Comparison of ENCODE assay signal across 29 cellular contexts in genomic region chr7:4800926-4801838, GRCh38. TPM values are rescaled to one million over a fixed set of nuclear protein-coding genes. Genes with fewer than 3 reads are reported as not detected.
A peak's percentile ranks its signal among the peaks of the same experiment; 100 is the strongest.
DNase-seq lines count a peak whose midpoint lies in the region; ATAC-seq and TF ChIP-seq lines count a peak whose summit lies in the region.
"Had no signal": no experiment of that assay in that cellular context is flagged by ENCODE, and none has a peak within 500 bp of the region (broad histone marks: within the 10 kb centered on the region; RNA-seq: fewer than 3 reads in every experiment).

No MANE protein-coding gene starts in this region.

- POLR2A ChIA-PET in activated CD4-positive, alpha-beta memory T cell treated with anti-CD3 and anti-CD28 coated beads for 36 hours (lab: Charles Lee), result no interaction called here

- H3K36me3 Mint-ChIP-seq in endodermal cell (ENCODE audit: low read depth), result peaks cover 23% of the 10 kb centered on the region
- H3K36me3 Mint-ChIP-seq in activated CD4-positive, alpha-beta memory T cell treated with anti-CD3 and anti-CD28 coated beads for 36 hours, result no peaks in the 10 kb centered on the region
- H3K36me3 Mint-ChIP-seq: activated naive CD4-positive, alpha-beta T cell treated with anti-CD3 and anti-CD28 coated beads, Interleukin-2, amount 50 U/mL, for 24 hours had no signal

- no peak overlapping the region for H3K4me3 Mint-ChIP-seq in endodermal cell
- no peak overlapping the region for H3K4me3 Mint-ChIP-seq in activated CD4-positive, alpha-beta memory T cell treated with anti-CD3 and anti-CD28 coated beads for 36 hours
- H3K4me3 Mint-ChIP-seq: activated CD4-positive, alpha-beta T cell treated with anti-CD3 and anti-CD28 coated beads for 36 hours; activated naive CD4-positive, alpha-beta T cell treated with anti-CD3 and anti-CD28 coated beads, Interleukin-2, amount 50 U/mL, for 24 hours; B cell; effector memory CD8-positive, alpha-beta T cell; T-helper 1 cell treated with Interleukin-12 subunit alpha and Interleukin-12 subunit beta and Interleukin-4 antibody, amounts not matched to agents 30 μg/mL and 1 μg/mL, for 36 hours had no signal

- no peak overlapping the region for H3K23ac ChIP-seq in trophoblast cell (ENCODE audit: low read length)

- no peak overlapping the region for H2BK120ac ChIP-seq in trophoblast cell (ENCODE audit: insufficient read depth, low read length, poor library complexity)

- no peak overlapping the region for H3K4ac ChIP-seq in trophoblast cell (ENCODE audit: low read depth, low read length)

- H3K79me1 ChIP-seq in trophoblast cell (ENCODE audit: low read length), result no peaks in the 10 kb centered on the region

- no peak overlapping the region for H4K8ac ChIP-seq in trophoblast cell (ENCODE audit: low read depth, low read length)

- no peak overlapping the region for H3K4me3 ChIP-seq in endodermal cell (ENCODE audit: low read length)
- peak overlapping the region; percentile 16 for H3K4me3 ChIP-seq in trophoblast cell (ENCODE audit: low read depth, low read length)
- H3K4me3 ChIP-seq: cardiac muscle cell, coronary artery, esophagus squamous epithelium, gastrocnemius medialis, left ventricle myocardium inferior, SK-N-MC, upper lobe of right lung had no signal

- H3K9ac ChIP-seq in endodermal cell (ENCODE audit: extremely low read depth, low read length, poor library complexity, severe bottlenecking) (no peak overlapping the region), trophoblast cell (ENCODE audit: low read length) (no peak overlapping the region)

- no peak overlapping the region for H4K12ac ChIP-seq in trophoblast cell (ENCODE audit: low read depth, low read length)

- no peak for ATAC-seq in HG03432 (IDR thresholded peaks at IDR 0.05; ENCODE audit: unreplicated experiment)
- ATAC-seq: activated CD4-positive, alpha-beta T cell treated with anti-CD3 and anti-CD28 coated beads for 36 hours; effector memory CD8-positive, alpha-beta T cell; gastrocnemius medialis; HCT116; upper lobe of right lung had no signal

- H3K4me1 ChIP-seq in endodermal cell (ENCODE audit: control insufficient read depth, insufficient read depth, low read length) (no peaks in the 10 kb centered on the region), trophoblast cell (ENCODE audit: control insufficient read depth in 1 of 2, insufficient read depth in 2 of 2, low read length in 2 of 2) (peaks cover 0 to 4% of the 10 kb centered on the region in 2 experiments)
- H3K4me1 ChIP-seq: upper lobe of right lung had no signal

- peak overlapping the region; percentile 79 for H3K27ac Mint-ChIP-seq in endodermal cell
- H3K27ac Mint-ChIP-seq in activated CD4-positive, alpha-beta memory T cell treated with anti-CD3 and anti-CD28 coated beads for 36 hours, result no peak overlapping the region
- H3K27ac Mint-ChIP-seq: activated CD4-positive, alpha-beta T cell treated with anti-CD3 and anti-CD28 coated beads for 36 hours; activated naive CD4-positive, alpha-beta T cell treated with anti-CD3 and anti-CD28 coated beads, Interleukin-2, amount 50 U/mL, for 24 hours; B cell; effector memory CD8-positive, alpha-beta T cell; T-helper 1 cell treated with Interleukin-12 subunit alpha and Interleukin-12 subunit beta and Interleukin-4 antibody, amounts not matched to agents 30 μg/mL and 1 μg/mL, for 36 hours had no signal

- no peak overlapping the region for H2AFZ ChIP-seq in trophoblast cell (ENCODE audit: insufficient read depth, low read length, poor library complexity)

- no peaks in the 10 kb centered on the region for H3K27me3 Mint-ChIP-seq in endodermal cell (ENCODE audit: insufficient read depth)
- H3K27me3 Mint-ChIP-seq in activated CD4-positive, alpha-beta memory T cell treated with anti-CD3 and anti-CD28 coated beads for 36 hours, result no peaks in the 10 kb centered on the region
- H3K27me3 Mint-ChIP-seq: activated CD4-positive, alpha-beta T cell treated with anti-CD3 and anti-CD28 coated beads for 36 hours; activated naive CD4-positive, alpha-beta T cell treated with anti-CD3 and anti-CD28 coated beads, Interleukin-2, amount 50 U/mL, for 24 hours; B cell; effector memory CD8-positive, alpha-beta T cell had no signal

- DNase-seq in DMS53 (lab: John Stamatoyannopoulos, UW) (peak; percentile 39), DMS53 treated with DMSO at 0.1 percent for 48 hours (lab: John Stamatoyannopoulos, UW; ENCODE audit: unreplicated experiment) (no peak), NCI-H2171 (lab: John Stamatoyannopoulos, UW) (peak; percentile 79), endodermal cell (no peak), trophoblast cell (no peak), ureter (ENCODE audit: low spot score) (no peak)
- no peak for DNase-seq in activated CD4-positive, alpha-beta memory T cell treated with anti-CD3 and anti-CD28 coated beads for 36 hours
- DNase-seq: activated CD4-positive, alpha-beta T cell treated with anti-CD3 and anti-CD28 coated beads for 36 hours; COR-L47; effector memory CD8-positive, alpha-beta T cell; esophagus squamous epithelium; gastrocnemius medialis; KG1; left ventricle myocardium inferior; midbrain; MM.1S; NCI-H1417 treated with DMSO at 0.1 percent for 48 hours; NCI-H2107; NCI-H510A treated with DMSO at 0.1 percent for 48 hours; upper lobe of right lung had no signal

- H3K36me3 ChIP-seq in endodermal cell (ENCODE audit: control insufficient read depth, insufficient read depth, low read length), result no peaks in the 10 kb centered on the region
- H3K36me3 ChIP-seq in trophoblast cell (ENCODE audit: control insufficient read depth in 1 of 2, insufficient read depth in 2 of 2, low read length in 2 of 2), result no peaks in the 10 kb centered on the region
- H3K36me3 ChIP-seq: cardiac muscle cell, esophagus squamous epithelium, gastrocnemius medialis, left ventricle myocardium inferior, upper lobe of right lung had no signal

- intact Hi-C loops in activated CD4-positive, alpha-beta memory T cell treated with anti-CD3 and anti-CD28 coated beads for 36 hours (cut with micrococcal nuclease), result no loop called here

- H3K9me3 Mint-ChIP-seq in endodermal cell, result no peaks in the 10 kb centered on the region
- H3K9me3 Mint-ChIP-seq in activated CD4-positive, alpha-beta memory T cell treated with anti-CD3 and anti-CD28 coated beads for 36 hours, result no peaks in the 10 kb centered on the region
- H3K9me3 Mint-ChIP-seq: activated naive CD4-positive, alpha-beta T cell treated with anti-CD3 and anti-CD28 coated beads, Interleukin-2, amount 50 U/mL, for 24 hours; effector memory CD8-positive, alpha-beta T cell; T-helper 1 cell treated with Interleukin-12 subunit alpha and Interleukin-12 subunit beta and Interleukin-4 antibody, amounts not matched to agents 30 μg/mL and 1 μg/mL, for 36 hours had no signal

- no peak for TF ChIP-seq CTCF in endodermal cell (conservative IDR thresholded peaks at IDR 0.05)

- H3K79me2 ChIP-seq in trophoblast cell (ENCODE audit: control insufficient read depth, insufficient read depth, low read length, poor library complexity), result no peaks in the 10 kb centered on the region

- H2BK5ac ChIP-seq in trophoblast cell (ENCODE audit: low read depth, low read length, poor library complexity), result no peak overlapping the region

- peaks cover 2% of the 10 kb centered on the region for H3K4me1 Mint-ChIP-seq in endodermal cell
- H3K4me1 Mint-ChIP-seq in activated CD4-positive, alpha-beta memory T cell treated with anti-CD3 and anti-CD28 coated beads for 36 hours (ENCODE audit: low read depth), result no peaks in the 10 kb centered on the region
- H3K4me1 Mint-ChIP-seq: activated CD4-positive, alpha-beta T cell treated with anti-CD3 and anti-CD28 coated beads for 36 hours; activated naive CD4-positive, alpha-beta T cell treated with anti-CD3 and anti-CD28 coated beads, Interleukin-2, amount 50 U/mL, for 24 hours; B cell had no signal

- CTCF ChIA-PET in activated CD4-positive, alpha-beta memory T cell treated with anti-CD3 and anti-CD28 coated beads for 36 hours (lab: Charles Lee), result no interaction called here

- no peak overlapping the region for H3K18ac ChIP-seq in trophoblast cell (ENCODE audit: low read length)

- WGBS in endodermal cell (ENCODE audit: insufficient coverage in 1 of 2, insufficient read length in 1 of 2), 2 experiments, result 91 to 99% methylated on average over 11 to 27 of the region's 27 CpGs
- no CpG with 5 or more reads among the region's 27 CpGs for WGBS in trophoblast cell (ENCODE audit: extremely low coverage, insufficient coverage, insufficient read length)

- no peak overlapping the region for H3K14ac ChIP-seq in trophoblast cell (ENCODE audit: low read length)

- no peak overlapping the region for H4K91ac ChIP-seq in trophoblast cell (ENCODE audit: low read depth, low read length)

- H3K27ac ChIP-seq in endodermal cell (ENCODE audit: low read depth, low read length) (no peak overlapping the region), trophoblast cell (ENCODE audit: low read depth, low read length) (no peak overlapping the region)
- H3K27ac ChIP-seq: cardiac muscle cell, coronary artery, esophagus squamous epithelium, gastrocnemius medialis, left ventricle myocardium inferior, RWPE1, SK-N-MC, upper lobe of right lung had no signal

- H3K27me3 ChIP-seq in endodermal cell (ENCODE audit: control insufficient read depth, insufficient read depth, low read length, poor library complexity, severe bottlenecking) (no peaks in the 10 kb centered on the region), trophoblast cell (ENCODE audit: insufficient read depth, low read length) (no peaks in the 10 kb centered on the region)
- H3K27me3 ChIP-seq: cardiac muscle cell, gastrocnemius medialis, upper lobe of right lung had no signal

- no peaks in the 10 kb centered on the region for H3K9me3 ChIP-seq in endodermal cell (ENCODE audit: control insufficient read depth, low read length)
- H3K9me3 ChIP-seq in trophoblast cell (ENCODE audit: insufficient read depth, low read depth, low read length), result peaks cover 2% of the 10 kb centered on the region
- H3K9me3 ChIP-seq: esophagus squamous epithelium, gastrocnemius medialis, left ventricle myocardium inferior, upper lobe of right lung had no signal

- no peak overlapping the region for H2BK12ac ChIP-seq in trophoblast cell (ENCODE audit: low read length)

- no peak overlapping the region for H2AK5ac ChIP-seq in trophoblast cell (ENCODE audit: low read length)

- no peak overlapping the region for H3K4me2 ChIP-seq in trophoblast cell (ENCODE audit: low read length)

RNA-seq across cellular contexts. Expression of gene AP5Z1, which starts 25.8 kb away (rescaled TPM):
- total RNA-seq in endodermal cell, result 10 to 100 TPM; 31.0 to 34.7 TPM
- 13.7 TPM for polyA plus RNA-seq in endodermal cell (2013, experiment 1 of 2)
- 13.7 TPM for polyA plus RNA-seq in endodermal cell (2013, experiment 2 of 2)
- 19.8 and 22.2 TPM in 2 replicates for polyA plus RNA-seq in trophoblast cell (2013)
- total RNA-seq in activated CD4-positive, alpha-beta memory T cell treated with anti-CD3 and anti-CD28 coated beads for 36 hours, result 10 to 100 TPM; 21.6 to 24.1 TPM
- 39.1 TPM for total RNA-seq in ureter

Comparison
In these comparisons a context has a peak if more than half of its experiments do, and no peak if none do; other contexts are left out.
1. DNase-seq: peak in DMS53 (single experiment) and NCI-H2171 (single experiment); none in DMS53 treated with DMSO at 0.1 percent for 48 hours (single experiment), endodermal cell (single experiment), trophoblast cell (0 of 2), activated CD4-positive, alpha-beta memory T cell treated with anti-CD3 and anti-CD28 coated beads for 36 hours (single experiment) and ureter (single experiment).